In genomic region chr2:174235680-174236079, GRCh38 we compare ENCODE assay signal across 21 cellular contexts. TPM values are rescaled to one million over a fixed set of nuclear protein-coding genes. Genes with fewer than 3 reads are reported as not detected.
A peak's percentile ranks its signal among the peaks of the same experiment; 100 is the strongest.
DNase-seq lines count a peak whose midpoint lies in the region; ATAC-seq, FAIRE-seq and TF ChIP-seq lines count a peak whose summit lies in the region.
"Had no signal": no experiment of that assay in that cellular context is flagged by ENCODE, and none has a peak within 500 bp of the region (broad histone marks: within the 10 kb centered on the region; RNA-seq: fewer than 3 reads in every experiment).

No MANE protein-coding gene starts in this region.

- H3K4me1 ChIP-seq in HepG2 (ENCODE audit: insufficient read depth, low read length) (peaks cover 68% of the 10 kb centered on the region), right lobe of liver (no peaks in the 10 kb centered on the region), astrocyte (ENCODE audit: insufficient read depth, low read length) (no peaks in the 10 kb centered on the region)
- H3K4me1 ChIP-seq: upper lobe of left lung had no signal

- TF ChIP-seq CTCF in HepG2 (CRISPR knock-in tag; IDR thresholded peaks at IDR 0.05) (no peak), right lobe of liver (IDR thresholded peaks at IDR 0.05) (no peak), astrocyte (IDR thresholded peaks at IDR 0.05; ENCODE audit: insufficient read depth, low read depth, low read length) (no peak), fibroblast of villous mesenchyme (IDR thresholded peaks at IDR 0.05; ENCODE audit: insufficient read depth, low read depth, low read length) (no peak)

- no peak for TF ChIP-seq RAD21 in HepG2 (CRISPR knock-in tag; IDR thresholded peaks at IDR 0.05)

- intact Hi-C loops in HepG2 (cut with micrococcal nuclease; ENCODE audit: unreplicated experiment) (loop anchor here (2.0 kb wide), 1 partner anchor 13 kb away; the partner anchor contains the start of gene OLA1), right lobe of liver (cut with DNase I) (no loop called here)

- FAIRE-seq in HepG2 (lab: Jason Lieb, UNC) (no peak), astrocyte (lab: Jason Lieb, UNC) (no peak)
- FAIRE-seq: GM12891 had no signal

- in situ Hi-C loops in HepG2 (cut with HindIII; ENCODE audit: extremely low pct_ligation_motif_present, low pct_unique_long_range_greater_than_20kb) = no loop called here

- TF ChIP-seq POLR2A in HepG2 (IDR thresholded peaks at IDR 0.05; ENCODE audit: insufficient read depth in 1 of 2, low read depth in 2 of 2, low read length in 2 of 2) (no peak), right lobe of liver (IDR thresholded peaks at IDR 0.05) (no peak)

- H3K27ac ChIP-seq in HepG2 (ENCODE audit: extremely low read length, insufficient read depth, low read length) (peak overlapping the region; percentile 1), right lobe of liver (no peak overlapping the region), astrocyte (ENCODE audit: low read depth, low read length) (no peak overlapping the region)
- H3K27ac ChIP-seq: heart right ventricle, KMS-11, upper lobe of left lung had no signal

- peaks cover 2% of the 10 kb centered on the region for H3K36me3 Mint-ChIP-seq in astrocyte (ENCODE audit: low read depth, unreplicated experiment)

- H2AFZ ChIP-seq in HepG2 (ENCODE audit: low read length) (no peak overlapping the region), astrocyte (ENCODE audit: low read depth, low read length) (no peak overlapping the region)

- H3K4me3 ChIP-seq in HepG2 (replicated peaks in 1 of 3; ENCODE audit: insufficient read depth in 1 of 3, low read depth in 2 of 3, low read length in 3 of 3) (no peak overlapping the region), right lobe of liver (no peak overlapping the region), astrocyte (ENCODE audit: insufficient read depth, low read depth, low read length) (no peak overlapping the region), fibroblast of villous mesenchyme (ENCODE audit: low read depth, low read length) (no peak overlapping the region)
- H3K4me3 ChIP-seq: HAP-1, heart right ventricle, upper lobe of left lung had no signal

- CTCF ChIA-PET in HepG2 (lab: Yijun Ruan, JAX; ENCODE audit: low intra/inter-chr PET ratio, low total read pairs) = no interaction called here
- CTCF ChIA-PET in HEK293T (lab: Yijun Ruan, JAX) = interaction anchor here (0.7 kb wide), 1 partner anchor 582 kb away, joined by 3 read pairs; no protein-coding TSS in a partner anchor

- peaks cover 15% of the 10 kb centered on the region for H3K4me1 Mint-ChIP-seq in astrocyte (ENCODE audit: low read depth, unreplicated experiment)

- no peaks in the 10 kb centered on the region for H3K9me3 Mint-ChIP-seq in astrocyte (ENCODE audit: unreplicated experiment)
- H3K9me3 Mint-ChIP-seq: activated naive CD8-positive, alpha-beta T cell treated with anti-CD3 and anti-CD28 coated beads, Interleukin-2, amount 50 U/mL, for 24 hours; activated T-helper 17 cell treated with anti-CD3 and anti-CD28 coated beads, Interleukin-2, amount 50 U/mL, for 72 hours; CD4-positive, CD25-positive, alpha-beta regulatory T cell had no signal

- H3K9me3 ChIP-seq in HepG2 (ENCODE audit: low read length) (no peaks in the 10 kb centered on the region), right lobe of liver (no peaks in the 10 kb centered on the region), astrocyte (ENCODE audit: insufficient read depth, low read depth, low read length) (no peaks in the 10 kb centered on the region)
- H3K9me3 ChIP-seq: HAP-1, heart right ventricle, upper lobe of left lung had no signal

- TF ChIP-seq EP300 in HepG2 (IDR thresholded peaks at IDR 0.05; ENCODE audit: low read depth in 2 of 2, low read length in 2 of 2) (no peak), HepG2 (CRISPR knock-in tag; IDR thresholded peaks at IDR 0.05; ENCODE audit: borderline replicate concordance) (no peak)

- H3K4me3 Mint-ChIP-seq in astrocyte (ENCODE audit: unreplicated experiment) = no peak overlapping the region
- H3K4me3 Mint-ChIP-seq: activated naive CD8-positive, alpha-beta T cell treated with anti-CD3 and anti-CD28 coated beads, Interleukin-2, amount 50 U/mL, for 24 hours; activated T-helper 17 cell treated with anti-CD3 and anti-CD28 coated beads, Interleukin-2, amount 50 U/mL, for 72 hours; CD4-positive, CD25-positive, alpha-beta regulatory T cell had no signal

- POLR2A ChIA-PET in HepG2 (lab: Yijun Ruan, JAX) (interaction anchor here (0.9 to 2.6 kb wide), 2 partner anchors 12 to 13 kb away, joined by 4 to 17 read pairs; partner anchors contain the start of gene OLA1), HEK293T (lab: Yijun Ruan, JAX) (interaction anchor here (0.5 to 2.3 kb wide), 4 partner anchors 9 to 89 kb away, joined by 3 to 11 read pairs (median 3); partner anchors contain the start of gene OLA1)

- no peak overlapping the region for H3K27ac Mint-ChIP-seq in astrocyte (ENCODE audit: unreplicated experiment)
- H3K27ac Mint-ChIP-seq: activated naive CD8-positive, alpha-beta T cell treated with anti-CD3 and anti-CD28 coated beads, Interleukin-2, amount 50 U/mL, for 24 hours; activated T-helper 17 cell treated with anti-CD3 and anti-CD28 coated beads, Interleukin-2, amount 50 U/mL, for 72 hours had no signal

- DNase-seq in HepG2 (ENCODE audit: low spot score) (no peak), right lobe of liver (no peak), astrocyte (ENCODE audit: low read depth) (peak; percentile 41), fibroblast of villous mesenchyme (ENCODE audit: low read depth) (peak; percentile 34), NCI-H146 treated with DMSO at 0.1 percent for 48 hours (lab: John Stamatoyannopoulos, UW; ENCODE audit: unreplicated experiment) (no peak), NCI-H1417 treated with DMSO at 0.1 percent for 48 hours (lab: John Stamatoyannopoulos, UW) (no peak), HEK293T (ENCODE audit: extremely low spot score) (no peak)
- no peak for DNase-seq in activated CD8-positive, alpha-beta memory T cell treated with anti-CD3 and anti-CD28 coated beads, Interleukin-2, amount 50 U/mL, for 4 hours
- DNase-seq: activated naive CD8-positive, alpha-beta T cell treated with anti-CD3 and anti-CD28 coated beads, Interleukin-2, amount 50 U/mL, for 24 hours; CD4-positive, CD25-positive, alpha-beta regulatory T cell; central memory CD4-positive, alpha-beta T cell; DMS 273 treated with DMSO at 0.1 percent for 48 hours; heart right ventricle; NCI-H1105; NCI-H2107; NCI-H510A treated with DMSO at 0.1 percent for 48 hours; upper lobe of left lung had no signal

- peaks cover 0 to 13% of the 10 kb centered on the region in 2 experiments; a peak in 2 of 5 replicates for H3K36me3 ChIP-seq in HepG2 (replicated peaks in 1 of 2; ENCODE audit: control insufficient read depth in 1 of 2, insufficient read depth in 2 of 2, low read length in 2 of 2)
- H3K36me3 ChIP-seq in right lobe of liver = no peaks in the 10 kb centered on the region
- H3K36me3 ChIP-seq in astrocyte (ENCODE audit: insufficient read depth, low read length) = no peaks in the 10 kb centered on the region
- H3K36me3 ChIP-seq: upper lobe of left lung had no signal

- no peaks in the 10 kb centered on the region for H3K27me3 Mint-ChIP-seq in astrocyte (ENCODE audit: low read depth, unreplicated experiment)
- H3K27me3 Mint-ChIP-seq: activated naive CD8-positive, alpha-beta T cell treated with anti-CD3 and anti-CD28 coated beads, Interleukin-2, amount 50 U/mL, for 24 hours; activated T-helper 17 cell treated with anti-CD3 and anti-CD28 coated beads, Interleukin-2, amount 50 U/mL, for 72 hours; CD4-positive, CD25-positive, alpha-beta regulatory T cell had no signal

- H3K4me2 ChIP-seq in HepG2 (ENCODE audit: low read depth, low read length) = no peak overlapping the region
- no peak overlapping the region for H3K4me2 ChIP-seq in astrocyte (ENCODE audit: low read length)
- H3K4me2 ChIP-seq: KMS-11 had no signal

- H4K20me1 ChIP-seq in HepG2 (ENCODE audit: insufficient read depth, low read length) = peaks cover 42% of the 10 kb centered on the region
- H4K20me1 ChIP-seq in astrocyte (ENCODE audit: insufficient read depth, low read length) = peaks cover 61% of the 10 kb centered on the region

- no peak overlapping the region for H3K9ac ChIP-seq in HepG2 (ENCODE audit: insufficient read depth, low read depth, low read length)
- H3K9ac ChIP-seq in astrocyte (ENCODE audit: low read length) = no peak overlapping the region
- H3K9ac ChIP-seq: KMS-11 had no signal

- H3K79me2 ChIP-seq in HepG2 (ENCODE audit: insufficient read depth, low read length) = peaks cover 100% of the 10 kb centered on the region
- peaks cover 100% of the 10 kb centered on the region for H3K79me2 ChIP-seq in astrocyte (ENCODE audit: insufficient read depth, low read length)

- no TSS peak for BruUV-seq in HepG2 (replicated peaks; lab: Mats Ljungman, UMichigan)

- ATAC-seq in HepG2 (peak; percentile 64), right lobe of liver (no peak)
- ATAC-seq: activated naive CD8-positive, alpha-beta T cell treated with anti-CD3 and anti-CD28 coated beads, Interleukin-2, amount 50 U/mL, for 24 hours; activated T-helper 17 cell treated with anti-CD3 and anti-CD28 coated beads, Interleukin-2, amount 50 U/mL, for 72 hours; heart right ventricle had no signal

- 90% methylated on average over 4 of the region's 4 CpGs for WGBS in HepG2 (ENCODE audit: low lambda C conversion rate)
- WGBS in right lobe of liver (ENCODE audit: insufficient coverage, low coverage, low lambda C conversion rate, missing lambda C conversion rate) = 94% methylated on average over 4 of the region's 4 CpGs

- H3K27me3 ChIP-seq in HepG2 (ENCODE audit: control insufficient read depth in 1 of 2, insufficient read depth in 2 of 2, low read length in 2 of 2) (no peaks in the 10 kb centered on the region), right lobe of liver (no peaks in the 10 kb centered on the region), astrocyte (ENCODE audit: insufficient read depth, low read length) (no peaks in the 10 kb centered on the region)
- H3K27me3 ChIP-seq: heart right ventricle, upper lobe of left lung had no signal

RNA-seq across cellular contexts. Expression of gene OLA1, which starts 12.7 kb away (rescaled TPM):
- total RNA-seq in HepG2 (2016; rRNA removed; fragmentation: Illumina TruSeq; extraction: Trizol) (241 and 333 TPM in 2 replicates), right lobe of liver (10 to 100 TPM; 22.2 to 60.8 (median 38.6) TPM), astrocyte (94.6 and 104 TPM in 2 replicates), fibroblast of villous mesenchyme (68.3 and 101 TPM in 2 replicates)
- total RNA-seq in HepG2 (2016; cell fraction: cytosol; rRNA removed; fragmentation: Illumina TruSeq; extraction: Trizol; ENCODE audit: low read depth) = 129 and 154 TPM in 2 replicates
- total RNA-seq in HepG2 (2016; cell fraction: insoluble cytoplasmic fraction; rRNA removed; fragmentation: Illumina TruSeq; extraction: Trizol) = 236 and 332 TPM in 2 replicates
- total RNA-seq in HepG2 (2016; cell fraction: membrane; rRNA removed; fragmentation: Illumina TruSeq; extraction: Trizol) = 251 and 284 TPM in 2 replicates
- 155 and 160 TPM in 2 replicates for total RNA-seq in HepG2 (2016; cell fraction: nucleus; rRNA removed; fragmentation: Illumina TruSeq; extraction: Trizol)
- polyA plus RNA-seq in HepG2 (2011; rRNA removed) = 97.6 and 153 TPM in 2 replicates
- 54.9 and 92.9 TPM in 2 replicates for polyA plus RNA-seq in HepG2 (2011; cell fraction: cytosol; rRNA removed)
- polyA plus RNA-seq in HepG2 (2011; cell fraction: nucleus; rRNA removed) = 22.4 and 30.1 TPM in 2 replicates
- polyA plus RNA-seq in HepG2 (2012) = 253 and 333 TPM in 2 replicates
- polyA plus RNA-seq in HepG2 (2016; cell fraction: cytosol; fragmentation: Illumina TruSeq; extraction: Trizol; ENCODE audit: low read depth) = 221 and 228 TPM in 2 replicates
- polyA plus RNA-seq in HepG2 (2016; cell fraction: insoluble cytoplasmic fraction; fragmentation: Illumina TruSeq; extraction: Trizol; ENCODE audit: low read depth) = 393 and 400 TPM in 2 replicates
- 292 and 328 TPM in 2 replicates for polyA plus RNA-seq in HepG2 (2016; cell fraction: membrane; fragmentation: Illumina TruSeq; extraction: Trizol; ENCODE audit: low read depth)
- polyA plus RNA-seq in HepG2 (2016; cell fraction: nucleus; fragmentation: Illumina TruSeq; extraction: Trizol; ENCODE audit: insufficient read depth, low read depth) = 155 and 159 TPM in 2 replicates
- polyA minus RNA-seq in HepG2 (2011; rRNA and poly(A)+ RNA removed; ENCODE audit: low replicate concordance) = 24.6 and 35.4 TPM in 2 replicates
- polyA minus RNA-seq in HepG2 (2011; cell fraction: cytosol; rRNA and poly(A)+ RNA removed) = 67.6 and 77.8 TPM in 2 replicates
- 116 and 148 TPM in 2 replicates for polyA minus RNA-seq in HepG2 (2011; cell fraction: nucleus; rRNA and poly(A)+ RNA removed)

Comparison
In these comparisons a context has a peak if more than half of its experiments do, and no peak if none do; other contexts are left out.
1. DNase-seq: peak in astrocyte (single experiment) and fibroblast of villous mesenchyme (single experiment); none in HepG2 (single experiment), right lobe of liver (0 of 3), NCI-H146 treated with DMSO at 0.1 percent for 48 hours (single experiment), activated CD8-positive, alpha-beta memory T cell treated with anti-CD3 and anti-CD28 coated beads, Interleukin-2, amount 50 U/mL, for 4 hours (single experiment), NCI-H1417 treated with DMSO at 0.1 percent for 48 hours (single experiment) and HEK293T (single experiment).